Comparison of ENCODE assay signal across 1 cellular context in genomic region chr10:72086466-72087391, GRCh38.
TF ChIP-seq lines count a peak whose summit lies in the region.

No MANE protein-coding gene starts in this region.

TF ChIP-seq in HepG2, 621 proteins besides CTCF, POLR2A, EP300 and RAD21 (continued from another document and continues in another):
- peak; percentile 94 for TF ChIP-seq ZNF687 (CRISPR knock-in tag; IDR thresholded peaks at IDR 0.05)
- TF ChIP-seq MIER3 (CRISPR knock-in tag; IDR thresholded peaks at IDR 0.05; ENCODE audit: borderline replicate concordance): no peak
- no peak for TF ChIP-seq MXD1 (CRISPR knock-in tag; IDR thresholded peaks at IDR 0.05)
- no peak; the same call in 1 of the 2 replicates for TF ChIP-seq ZNF276 (CRISPR knock-in tag; IDR thresholded peaks at IDR 0.05; ENCODE audit: low read depth)
- TF ChIP-seq ZNF549 (CRISPR knock-in tag; IDR thresholded peaks at IDR 0.05): no peak
- TF ChIP-seq ZNF850 (CRISPR knock-in tag; conservative IDR thresholded peaks at IDR 0.05): no peak
- no peak for TF ChIP-seq MBNL3 (CRISPR knock-in tag; conservative IDR thresholded peaks at IDR 0.05)
- TF ChIP-seq THAP11 (CRISPR knock-in tag; IDR thresholded peaks at IDR 0.05): no peak
- TF ChIP-seq MLLT10 (CRISPR knock-in tag; IDR thresholded peaks at IDR 0.05): no peak
- 0 out of 2 replicates have a peak, but pooled peaks have one; percentile 17 for TF ChIP-seq ZNF747 (CRISPR knock-in tag; IDR thresholded peaks at IDR 0.05; ENCODE audit: borderline replicate concordance)
- no peak for TF ChIP-seq U2AF2 (IDR thresholded peaks at IDR 0.05; ENCODE audit: low read depth, low read length)
- TF ChIP-seq TEAD3 (CRISPR knock-in tag; optimal IDR thresholded peaks at IDR 0.05; ENCODE audit: borderline replicate concordance): no peak
- TF ChIP-seq ATF2 (CRISPR knock-in tag; IDR thresholded peaks at IDR 0.05): no peak
- no peak for TF ChIP-seq YEATS2 (CRISPR knock-in tag; IDR thresholded peaks at IDR 0.05; ENCODE audit: borderline replicate concordance)
- TF ChIP-seq PHF5A (CRISPR knock-in tag; IDR thresholded peaks at IDR 0.05; ENCODE audit: low read depth, unreplicated experiment): no peak
- TF ChIP-seq ATF7-NPFF (CRISPR knock-in tag; IDR thresholded peaks at IDR 0.05; ENCODE audit: low read depth): no peak
- no peak for TF ChIP-seq ZNF17 (CRISPR knock-in tag; IDR thresholded peaks at IDR 0.05)
- no peak for TF ChIP-seq KLF15 (CRISPR knock-in tag; IDR thresholded peaks at IDR 0.05; ENCODE audit: borderline replicate concordance)
- no peak for TF ChIP-seq DRAP1 (CRISPR knock-in tag; IDR thresholded peaks at IDR 0.05)
- TF ChIP-seq KDM1A (CRISPR knock-in tag; IDR thresholded peaks at IDR 0.05): no peak
- no peak for TF ChIP-seq LCORL (IDR thresholded peaks at IDR 0.05)
- peak; percentile 25 for TF ChIP-seq LCORL (CRISPR knock-in tag; IDR thresholded peaks at IDR 0.05)
- TF ChIP-seq JARID2 (CRISPR knock-in tag; IDR thresholded peaks at IDR 0.05; ENCODE audit: insufficient replicate concordance): no peak
- no peak for TF ChIP-seq ZHX2 (IDR thresholded peaks at IDR 0.05; ENCODE audit: low read depth)
- no peak for TF ChIP-seq ZHX2 (CRISPR knock-in tag; IDR thresholded peaks at IDR 0.05; ENCODE audit: borderline replicate concordance)
- peak; percentile 44; the same call in 1 of the 2 replicates for TF ChIP-seq ZNF691 (CRISPR knock-in tag; IDR thresholded peaks at IDR 0.05; ENCODE audit: borderline replicate concordance, low read depth)
- no peak for TF ChIP-seq MTF2 (CRISPR knock-in tag; IDR thresholded peaks at IDR 0.05; ENCODE audit: borderline replicate concordance)
- no peak for TF ChIP-seq ZNF253 (CRISPR knock-in tag; IDR thresholded peaks at IDR 0.05; ENCODE audit: borderline replicate concordance)
- TF ChIP-seq SP140L (CRISPR knock-in tag; IDR thresholded peaks at IDR 0.05; ENCODE audit: borderline replicate concordance): no peak
- TF ChIP-seq RORA (CRISPR knock-in tag; IDR thresholded peaks at IDR 0.05): no peak
- TF ChIP-seq U2AF1 (optimal IDR thresholded peaks at IDR 0.05; ENCODE audit: low read depth, low read length): no peak
- no peak for TF ChIP-seq GLMP (CRISPR knock-in tag; IDR thresholded peaks at IDR 0.05; ENCODE audit: borderline replicate concordance)
- no peak for TF ChIP-seq ZNF251 (CRISPR knock-in tag; IDR thresholded peaks at IDR 0.05)
- TF ChIP-seq ZNF292 (CRISPR knock-in tag; IDR thresholded peaks at IDR 0.05; ENCODE audit: borderline replicate concordance, low read depth): no peak
- no peak for TF ChIP-seq ZNF260 (CRISPR knock-in tag; IDR thresholded peaks at IDR 0.05; ENCODE audit: borderline replicate concordance, low read depth)
- no peak; the same call in 1 of the 2 replicates for TF ChIP-seq CREBL2 (CRISPR knock-in tag; IDR thresholded peaks at IDR 0.05; ENCODE audit: borderline replicate concordance)
- TF ChIP-seq ZNF670 (CRISPR knock-in tag; IDR thresholded peaks at IDR 0.05; ENCODE audit: borderline replicate concordance): no peak
- 0 out of 2 replicates have a peak, but pooled peaks have one; percentile 43 for TF ChIP-seq ZNF558 (CRISPR knock-in tag; IDR thresholded peaks at IDR 0.05; ENCODE audit: borderline replicate concordance)
- no peak for TF ChIP-seq ZNF614 (CRISPR knock-in tag; IDR thresholded peaks at IDR 0.05; ENCODE audit: borderline replicate concordance)
- TF ChIP-seq MTERF4 (CRISPR knock-in tag; IDR thresholded peaks at IDR 0.05): no peak
- no peak for TF ChIP-seq ZNF576 (CRISPR knock-in tag; IDR thresholded peaks at IDR 0.05)
- TF ChIP-seq POLR2AphosphoS2 (IDR thresholded peaks at IDR 0.05; ENCODE audit: low read depth, low read length): no peak
- no peak for TF ChIP-seq SIX4 (CRISPR knock-in tag; IDR thresholded peaks at IDR 0.05)
- TF ChIP-seq HMGXB4 (CRISPR knock-in tag; IDR thresholded peaks at IDR 0.05; ENCODE audit: borderline replicate concordance in 1 of 2, low read depth in 1 of 2): peak; percentile 38 to 39; a peak in 2 of 4 replicates
- no peak for TF ChIP-seq ZSCAN20 (CRISPR knock-in tag; IDR thresholded peaks at IDR 0.05; ENCODE audit: borderline replicate concordance)
